ENCODE assay signal across 9 cellular contexts in the genomic region with DNA sequence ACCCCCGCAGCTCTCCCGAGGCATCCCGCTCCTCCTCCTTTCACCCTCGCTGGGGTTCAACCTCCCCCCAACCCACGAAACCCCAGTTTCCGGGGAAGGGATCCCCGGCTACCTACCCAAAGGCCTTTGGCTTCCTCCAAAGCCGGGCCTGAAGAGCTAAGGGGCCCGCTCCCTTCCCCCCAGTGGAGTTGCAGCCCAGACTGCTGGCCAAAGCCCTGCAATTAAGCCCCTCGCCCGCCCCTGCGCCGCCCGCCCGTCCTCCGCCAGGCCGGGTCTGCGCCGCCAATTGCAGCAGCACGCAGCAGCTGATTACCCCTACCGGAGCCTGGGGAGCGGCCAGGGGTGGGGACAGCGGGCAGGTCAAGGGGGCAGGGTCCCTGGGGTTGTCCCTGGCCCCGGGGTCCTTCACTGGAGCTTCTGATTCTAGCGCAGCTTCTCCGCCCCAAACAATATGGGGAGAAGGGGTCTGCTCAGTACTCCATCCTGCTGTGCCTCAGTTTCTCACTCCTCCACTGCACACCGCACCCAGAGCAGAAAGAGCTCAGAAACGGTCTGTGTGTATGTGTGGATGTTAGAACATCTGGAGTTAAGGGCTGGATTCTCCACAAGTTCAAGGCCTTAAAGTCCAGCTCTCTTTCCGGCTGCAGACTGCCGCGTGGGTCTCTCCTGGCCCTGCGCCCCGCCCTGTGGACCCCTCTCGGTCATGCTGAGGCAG. TPM values are rescaled to one million over a fixed set of nuclear protein-coding genes. Genes with fewer than 3 reads are reported as not detected.
DNase-seq lines count a peak whose midpoint lies in the region; ATAC-seq and TF ChIP-seq lines count a peak whose summit lies in the region.
"Had no signal": no experiment of that assay in that cellular context is flagged by ENCODE, and none has a peak within 500 bp of the region (broad histone marks: within the 10 kb centered on the region; RNA-seq: fewer than 3 reads in every experiment).

No MANE protein-coding gene starts in this region.

- intact Hi-C loops in lower lobe of right lung (cut with DNase I), result no loop called here
- intact Hi-C loops in uterus (cut with DNase I; ENCODE audit: low total_unique reads), result no loop called here

- no peak overlapping the region; the same call in 1 of the 2 replicates for H2AFZ ChIP-seq in GM23338

- H3F3A ChIP-seq in GM23338 (replicated peaks; ENCODE audit: low read depth), result no peaks in the 10 kb centered on the region

- H3K36me3 Mint-ChIP-seq in GM23338 (ENCODE audit: low read depth) (peaks cover 3% of the 10 kb centered on the region; the same call in 1 of the 3 replicates), T-helper 17 cell (ENCODE audit: low read depth) (peaks cover 6% of the 10 kb centered on the region)

- H3K9me3 Mint-ChIP-seq in GM23338, result no peaks in the 10 kb centered on the region; the same call in 1 of the 3 replicates

- H4K20me1 ChIP-seq in GM23338 (replicated peaks; ENCODE audit: insufficient read depth), result peaks cover 15% of the 10 kb centered on the region

- H3K9me2 ChIP-seq in GM23338 (ENCODE audit: insufficient read depth), result no peaks in the 10 kb centered on the region

- ATAC-seq in GM23338 (peak; percentile 14), T-helper 17 cell (no peak), lower lobe of right lung (no peak), HG03175 (IDR thresholded peaks at IDR 0.05; ENCODE audit: unreplicated experiment) (no peak), GM21367 (IDR thresholded peaks at IDR 0.05; ENCODE audit: unreplicated experiment) (no peak)

- peak overlapping the region; percentile 51; the same call in 1 of the 2 replicates for H3K4me3 ChIP-seq in GM23338
- H3K4me3 ChIP-seq in lower lobe of right lung, result peak overlapping the region; percentile 21
- no peak overlapping the region for H3K4me3 ChIP-seq in uterus

- no peaks in the 10 kb centered on the region for H3K36me3 ChIP-seq in GM23338 (ENCODE audit: insufficient read depth)
- H3K36me3 ChIP-seq in lower lobe of right lung, result no peaks in the 10 kb centered on the region
- no peaks in the 10 kb centered on the region for H3K36me3 ChIP-seq in uterus

- peaks cover 33% of the 10 kb centered on the region for H3K4me1 Mint-ChIP-seq in GM23338
- peaks cover 50% of the 10 kb centered on the region for H3K4me1 Mint-ChIP-seq in T-helper 17 cell

- no peak for TF ChIP-seq POLR2A in uterus (IDR thresholded peaks at IDR 0.05)

- peaks cover 27% of the 10 kb centered on the region for H3K4me1 ChIP-seq in GM23338 (ENCODE audit: insufficient read depth)
- H3K4me1 ChIP-seq in lower lobe of right lung, result peaks cover 43% of the 10 kb centered on the region
- peaks cover 0 to 26% of the 10 kb centered on the region in 2 donors for H3K4me1 ChIP-seq in uterus

- H3K27ac Mint-ChIP-seq in GM23338 (no peak overlapping the region), T-helper 17 cell (peak overlapping the region; percentile 100)

- H3K27me3 Mint-ChIP-seq in GM23338 (ENCODE audit: insufficient read depth, low read depth, poor library complexity) (peaks cover 82% of the 10 kb centered on the region), T-helper 17 cell (peaks cover 22% of the 10 kb centered on the region)

- H3K9me3 ChIP-seq in T-helper 17 cell (ENCODE audit: control insufficient read depth, low read length, poor library complexity, severe bottlenecking) (no peaks in the 10 kb centered on the region), lower lobe of right lung (no peaks in the 10 kb centered on the region), uterus (no peaks in the 10 kb centered on the region)

- H3K4me3 Mint-ChIP-seq in GM23338 (no peak overlapping the region), T-helper 17 cell (peak overlapping the region; percentile 94)

- peak overlapping the region; percentile 73 for H3K4me2 ChIP-seq in GM23338

- no peaks in the 10 kb centered on the region for H3K79me2 ChIP-seq in GM23338 (replicated peaks; ENCODE audit: insufficient read depth)

- H3K27me3 ChIP-seq in GM23338 (ENCODE audit: insufficient read depth) (peaks cover 100% of the 10 kb centered on the region), lower lobe of right lung (ENCODE audit: low read depth) (peaks cover 87% of the 10 kb centered on the region), uterus (peaks cover 8 to 60% of the 10 kb centered on the region in 2 donors)

- H3K27ac ChIP-seq in GM23338 (ENCODE audit: low read depth) (no peak overlapping the region), lower lobe of right lung (no peak overlapping the region), uterus (no peak overlapping the region)

- peak; percentile 13 for DNase-seq in COR-L47 (lab: John Stamatoyannopoulos, UW)
- no peak for DNase-seq in GM23338 (ENCODE audit: low spot score)
- DNase-seq in T-helper 17 cell, result no peak
- DNase-seq in lower lobe of right lung, result no peak
- no peak for DNase-seq in uterus
- no peak for DNase-seq in cerebellar nuclear complex (lab: John Stamatoyannopoulos, UW)

- TF ChIP-seq CTCF in GM23338 (conservative IDR thresholded peaks at IDR 0.05; ENCODE audit: low read depth in 2 of 2), result no peak
- no peak for TF ChIP-seq CTCF in lower lobe of right lung (IDR thresholded peaks at IDR 0.05)
- TF ChIP-seq CTCF in uterus (IDR thresholded peaks at IDR 0.05), result no peak

TF ChIP-seq in GM23338, 12 proteins besides CTCF, POLR2A, EP300 and RAD21:
- TF ChIP-seq ZNF114 (CRISPR knock-in tag; IDR thresholded peaks at IDR 0.05) (no peak), EZH2 (IDR thresholded peaks at IDR 0.05; ENCODE audit: low read depth, unreplicated experiment) (peak; percentile 86), EZH2phosphoT487 (IDR thresholded peaks at IDR 0.05; ENCODE audit: unreplicated experiment) (peak; percentile 74)
TF ChIP-seq in GM23338: peak in this region for 2.

RNA-seq across cellular contexts. Expression of a gene that starts 16.9 kb away (rescaled TPM):
- not detected in 2 replicates for total RNA-seq in GM23338 (2014; rRNA removed; shearing (Covaris generic))
- polyA plus RNA-seq in GM23338 (2016; fragmentation: Nextera tagmentation; extraction: Ambion mirVana), result not detected in 2 replicates
- total RNA-seq in T-helper 17 cell (10 to 100 TPM in 1 of 2 donors, 1 to 10 TPM in 1; 5.5 to 14.4 TPM), lower lobe of right lung (0.35 TPM), uterus (under 1 TPM in 2 of 4 donors, not detected in 2; 0.15 to 0.97 TPM)
- total RNA-seq: dermis microvascular lymphatic vessel endothelial cell had no signal

RNA-seq across cellular contexts. Expression of a gene that starts 37.9 kb away (rescaled TPM):
- not detected in 2 replicates for total RNA-seq in GM23338 (2014; rRNA removed; shearing (Covaris generic))
- not detected in 2 replicates for polyA plus RNA-seq in GM23338 (2016; fragmentation: Nextera tagmentation; extraction: Ambion mirVana)
- total RNA-seq in T-helper 17 cell (not detected), lower lobe of right lung (0.44 TPM), uterus (1 to 10 TPM in 3 of 4 donors, not detected in 1; 1.0 to 2.1 (median 1.9) TPM)
- total RNA-seq: dermis microvascular lymphatic vessel endothelial cell had no signal

Comparison
In these comparisons a context has a peak if more than half of its experiments do, and no peak if none do; other contexts are left out.
1. H3K4me3 ChIP-seq: peak in GM23338 (single experiment) and lower lobe of right lung (single experiment); none in uterus (0 of 2).